In the genomic region with DNA sequence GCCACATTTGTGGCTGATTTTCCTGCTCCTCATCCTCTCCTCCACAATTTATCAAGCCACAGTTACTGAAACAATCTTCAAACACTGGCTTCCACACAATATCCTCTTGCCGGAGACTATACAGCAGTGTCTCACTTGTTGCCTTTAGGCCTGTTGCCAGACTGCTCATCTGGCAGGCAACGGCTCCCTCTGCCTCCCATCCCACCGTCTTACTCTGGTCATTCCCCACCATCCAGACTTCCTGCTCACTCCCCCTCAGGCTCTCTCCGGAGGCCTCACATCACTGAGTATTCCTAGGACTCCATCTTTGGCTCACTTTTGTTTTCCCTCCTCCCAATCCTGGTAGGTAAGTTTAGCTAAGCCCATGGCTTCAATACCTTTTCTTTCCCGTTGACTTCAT, we compare ENCODE assay signal across 23 cellular contexts.
DNase-seq lines count a peak whose midpoint lies in the region; ATAC-seq and TF ChIP-seq lines count a peak whose summit lies in the region.
"Had no signal": no experiment of that assay in that cellular context is flagged by ENCODE, and none has a peak within 500 bp of the region (broad histone marks: within the 10 kb centered on the region; RNA-seq: fewer than 3 reads in every experiment).

No MANE protein-coding gene starts in this region.

- H3K4me1 ChIP-seq in neural progenitor cell, result peaks cover 18% of the 10 kb centered on the region
- H3K4me1 ChIP-seq: breast epithelium had no signal

- no peak overlapping the region for H3K4me3 ChIP-seq in neural progenitor cell
- H3K4me3 ChIP-seq: breast epithelium had no signal

- H3K79me2 ChIP-seq in neural progenitor cell (ENCODE audit: low read depth), result no peaks in the 10 kb centered on the region

- no peak overlapping the region for H3K4me2 ChIP-seq in neural progenitor cell

- no peaks in the 10 kb centered on the region for H3F3A ChIP-seq in neural progenitor cell (ENCODE audit: low read depth)

- H3K4me1 Mint-ChIP-seq in endothelial cell (ENCODE audit: unreplicated experiment) (no peaks in the 10 kb centered on the region), neural progenitor cell (peaks cover 10% of the 10 kb centered on the region)
- H3K4me1 Mint-ChIP-seq: T-cell had no signal

- no peak for TF ChIP-seq CTCF in endothelial cell (IDR thresholded peaks at IDR 0.05; ENCODE audit: unreplicated experiment)
- peak; percentile 17 for TF ChIP-seq CTCF in neural progenitor cell (IDR thresholded peaks at IDR 0.05)

- H3K36me3 ChIP-seq in neural progenitor cell, result no peaks in the 10 kb centered on the region
- H3K36me3 ChIP-seq: breast epithelium had no signal

- no peaks in the 10 kb centered on the region for H3K9me3 ChIP-seq in neural progenitor cell (ENCODE audit: low read depth)
- H3K9me3 ChIP-seq: breast epithelium had no signal

- H3K27ac Mint-ChIP-seq in endothelial cell (ENCODE audit: unreplicated experiment) (no peak overlapping the region), neural progenitor cell (peak overlapping the region; percentile 8)
- H3K27ac Mint-ChIP-seq: CD4-positive, alpha-beta T cell; nephron; T-cell had no signal

- H3K4me3 Mint-ChIP-seq in endothelial cell (ENCODE audit: unreplicated experiment), result no peak overlapping the region
- no peak overlapping the region for H3K4me3 Mint-ChIP-seq in neural progenitor cell
- H3K4me3 Mint-ChIP-seq: CD4-positive, alpha-beta T cell; nephron; T-cell had no signal

- H3K27me3 ChIP-seq in neural progenitor cell, result no peaks in the 10 kb centered on the region
- H3K27me3 ChIP-seq: breast epithelium had no signal

- ATAC-seq in GM18868 (IDR thresholded peaks at IDR 0.05; ENCODE audit: unreplicated experiment), result no peak
- no peak for ATAC-seq in GM21723 (IDR thresholded peaks at IDR 0.05; ENCODE audit: unreplicated experiment)
- ATAC-seq: left lobe of liver, T-cell had no signal

- no peak overlapping the region for H3K9ac ChIP-seq in neural progenitor cell

- H3K27me3 Mint-ChIP-seq in endothelial cell (ENCODE audit: unreplicated experiment) (peaks cover 2% of the 10 kb centered on the region), neural progenitor cell (ENCODE audit: insufficient read depth, low read depth) (no peaks in the 10 kb centered on the region)

- no peaks in the 10 kb centered on the region for H3K36me3 Mint-ChIP-seq in endothelial cell (ENCODE audit: low read depth, unreplicated experiment)
- no peaks in the 10 kb centered on the region for H3K36me3 Mint-ChIP-seq in neural progenitor cell
- H3K36me3 Mint-ChIP-seq: T-cell had no signal

- no peaks in the 10 kb centered on the region for H4K20me1 ChIP-seq in neural progenitor cell (ENCODE audit: low read depth)

- peak overlapping the region; percentile 53 for H2AFZ ChIP-seq in neural progenitor cell (replicated peaks)

- H3K27ac ChIP-seq in neural progenitor cell, result no peak overlapping the region
- H3K27ac ChIP-seq: 22Rv1, breast epithelium had no signal

- H3K9me3 Mint-ChIP-seq in endothelial cell (ENCODE audit: unreplicated experiment), result no peaks in the 10 kb centered on the region
- H3K9me3 Mint-ChIP-seq in neural progenitor cell, result no peaks in the 10 kb centered on the region
- H3K9me3 Mint-ChIP-seq: CD4-positive, alpha-beta T cell; nephron had no signal

- peak; percentile 23 for DNase-seq in NCI-H1092 treated with DMSO at 0.1 percent for 48 hours (lab: John Stamatoyannopoulos, UW)
- DNase-seq in NCI-H1092 (lab: John Stamatoyannopoulos, UW), result no peak
- DNase-seq in NCI-H1105 (lab: John Stamatoyannopoulos, UW), result peak; percentile 15
- peak; percentile 5 for DNase-seq in endothelial cell (ENCODE audit: low spot score)
- peak; percentile 39 for DNase-seq in neural progenitor cell (ENCODE audit: low spot score)
- DNase-seq in SKM-1 (lab: John Stamatoyannopoulos, UW; ENCODE audit: unreplicated experiment), result no peak
- DNase-seq: activated CD4-positive, alpha-beta T cell treated with anti-CD3 and anti-CD28 coated beads for 4 hours; activated naive CD4-positive, alpha-beta T cell treated with Interleukin-2 at 50 U/mL for 16 hours; activated T-cell treated with anti-CD3 and anti-CD28 coated beads, Interleukin-2, amount 50 U/mL, for 48 hours; amniotic stem cell; CD4-positive, alpha-beta T cell; cortex of kidney; GF-D8; KG1; NCI-H2029 treated with DMSO at 0.1 percent for 48 hours; SHP77; T-cell had no signal

Comparison
In these comparisons a context has a peak if more than half of its experiments do, and no peak if none do; other contexts are left out.
1. DNase-seq: peak in NCI-H1092 treated with DMSO at 0.1 percent for 48 hours (single experiment), NCI-H1105 (single experiment), endothelial cell (single experiment) and neural progenitor cell (single experiment); none in NCI-H1092 (single experiment) and SKM-1 (single experiment).